In the genomic region with DNA sequence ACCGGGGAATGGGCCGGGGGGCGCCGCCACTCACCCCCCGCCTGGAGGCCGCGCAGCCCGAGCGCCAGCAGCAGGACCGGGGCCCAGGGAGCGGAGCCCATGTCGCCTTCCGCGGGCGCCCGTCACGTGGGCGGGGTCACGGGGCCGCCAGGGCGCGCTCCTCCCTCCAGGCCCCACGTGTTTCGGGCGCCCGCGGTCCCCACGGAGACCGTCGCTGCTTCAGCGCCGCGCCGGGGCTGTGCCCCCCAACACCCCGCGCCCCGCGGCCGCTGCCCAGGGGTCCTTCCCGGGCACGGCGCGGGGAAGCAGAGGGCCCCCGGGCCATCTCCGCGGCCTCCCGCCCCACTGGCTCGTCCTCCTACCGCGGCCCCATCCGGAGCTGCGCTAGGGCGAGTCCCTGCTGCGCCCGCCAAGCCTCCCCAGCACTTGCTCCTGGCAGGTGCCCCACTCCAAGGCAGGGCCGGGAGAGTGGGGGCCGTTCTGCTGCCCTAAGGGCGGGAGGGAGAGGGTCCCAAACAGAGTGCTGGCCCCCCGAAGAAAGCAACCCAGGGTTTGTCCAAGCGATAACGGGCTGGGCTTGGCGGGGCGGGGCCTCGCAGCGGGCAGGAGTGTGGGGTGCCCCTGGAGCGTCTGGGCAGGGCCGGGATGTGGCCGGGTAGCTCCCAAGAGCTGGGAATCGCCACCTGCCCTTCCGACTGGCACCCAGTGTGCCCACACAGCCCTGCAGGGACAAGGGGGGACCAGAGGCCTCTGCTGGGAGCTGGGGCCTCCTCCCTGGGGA, we compare ENCODE assay signal across 7 cellular contexts. TPM values are rescaled to one million over a fixed set of nuclear protein-coding genes. Genes with fewer than 3 reads are reported as not detected.
DNase-seq lines count a peak whose midpoint lies in the region; ATAC-seq lines count a peak whose summit lies in the region.

A gene (minus strand): TSS at position 121 of the 781 bp plus-strand sequence. CDS start 20 bp downstream, at position 101.

- H3K9me3 Mint-ChIP-seq in activated CD8-positive, alpha-beta T cell treated with anti-CD3 and anti-CD28 coated beads, Interleukin-2, amount 10 ng/mL, durations not matched to agents 7 days and 5 days (ENCODE audit: insufficient read depth) = no peaks in the 10 kb centered on the region

- peak; percentile 80 for ATAC-seq in GM18498 (IDR thresholded peaks at IDR 0.05; ENCODE audit: unreplicated experiment)
- ATAC-seq in HG02623 (IDR thresholded peaks at IDR 0.05; ENCODE audit: unreplicated experiment) = peak; percentile 75
- ATAC-seq in activated CD8-positive, alpha-beta T cell treated with anti-CD3 and anti-CD28 coated beads, Interleukin-2, amount 10 ng/mL, durations not matched to agents 7 days and 5 days = peak; percentile 96

- H3K4me3 Mint-ChIP-seq in activated CD8-positive, alpha-beta T cell treated with anti-CD3 and anti-CD28 coated beads, Interleukin-2, amount 10 ng/mL, durations not matched to agents 7 days and 5 days = peak within 1 kb of the TSS; percentile 74

- POLR2A ChIA-PET in activated CD8-positive, alpha-beta T cell treated with anti-CD3 and anti-CD28 coated beads, Interleukin-2, amount 10 ng/mL, durations not matched to agents 7 days and 5 days (lab: Charles Lee) = interaction anchor here (0.6 to 1.2 kb wide), 6 partner anchors 9 to 126 kb away, joined by 3 to 5 read pairs (median 3); a partner anchor contains a TSS

- H3K27me3 Mint-ChIP-seq in activated CD8-positive, alpha-beta T cell treated with anti-CD3 and anti-CD28 coated beads, Interleukin-2, amount 10 ng/mL, durations not matched to agents 7 days and 5 days (ENCODE audit: low read depth) = no peaks in the 10 kb centered on the region

- CTCF ChIA-PET in activated CD8-positive, alpha-beta T cell treated with anti-CD3 and anti-CD28 coated beads, Interleukin-2, amount 10 ng/mL, durations not matched to agents 7 days and 5 days (lab: Charles Lee) = interaction anchor here (1.0 to 5.1 kb wide), 9 partner anchors 12 to 122 kb away, joined by 3 to 21 read pairs (median 6); a partner anchor contains a TSS

- DNase-seq in NCI-H446 treated with DMSO at 0.1 percent for 48 hours (lab: John Stamatoyannopoulos, UW) (peak; percentile 4), mesenteric fat pad (ENCODE audit: low spot score) (peak; percentile 94)
- DNase-seq in activated CD8-positive, alpha-beta T cell treated with anti-CD3 and anti-CD28 coated beads, Interleukin-2, amount 10 ng/mL, durations not matched to agents 7 days and 5 days = peak; percentile 85
- peak; percentile 66 for DNase-seq in effector CD8-positive, alpha-beta T cell (lab: John Stamatoyannopoulos, UW)
- peak; percentile 63 for DNase-seq in stimulated activated CD8-positive, alpha-beta memory T cell treated with anti-CD3 and anti-CD28 coated beads, Interleukin-15, amount 100 ng/mL, for 24 hours (ENCODE audit: low read depth)

- peak within 1 kb of the TSS; percentile 73 for H3K27ac Mint-ChIP-seq in activated CD8-positive, alpha-beta T cell treated with anti-CD3 and anti-CD28 coated beads, Interleukin-2, amount 10 ng/mL, durations not matched to agents 7 days and 5 days

- H3K36me3 Mint-ChIP-seq in activated CD8-positive, alpha-beta T cell treated with anti-CD3 and anti-CD28 coated beads, Interleukin-2, amount 10 ng/mL, durations not matched to agents 7 days and 5 days (ENCODE audit: low read depth) = peaks cover 8% of the 10 kb centered on the region

- peaks cover 11% of the 10 kb centered on the region for H3K4me1 Mint-ChIP-seq in activated CD8-positive, alpha-beta T cell treated with anti-CD3 and anti-CD28 coated beads, Interleukin-2, amount 10 ng/mL, durations not matched to agents 7 days and 5 days (ENCODE audit: low read depth)

RNA-seq across cellular contexts. Expression of the gene that starts here (rescaled TPM):
- 100 to 1,000 TPM; 248 TPM for total RNA-seq in activated CD8-positive, alpha-beta T cell treated with anti-CD3 and anti-CD28 coated beads, Interleukin-2, amount 10 ng/mL, durations not matched to agents 7 days and 5 days
- 150 TPM for total RNA-seq in mesenteric fat pad

Comparison
In these comparisons a context has a peak if more than half of its experiments do, and no peak if none do; other contexts are left out.
1. Peak in every context shown above with its lines: DNase-seq and ATAC-seq.
2. DNase-seq: peak in every context shown above with its lines; median percentile 94 in mesenteric fat pad; 85 in activated CD8-positive, alpha-beta T cell treated with anti-CD3 and anti-CD28 coated beads, Interleukin-2, amount 10 ng/mL, durations not matched to agents 7 days and 5 days; 66 in effector CD8-positive, alpha-beta T cell; 63 in stimulated activated CD8-positive, alpha-beta memory T cell treated with anti-CD3 and anti-CD28 coated beads, Interleukin-15, amount 100 ng/mL, for 24 hours; 4 in NCI-H446 treated with DMSO at 0.1 percent for 48 hours.